In genomic region chr6:79384845-79385244, GRCh38 we compare ENCODE assay signal across 12 cellular contexts.
DNase-seq lines count a peak whose midpoint lies in the region; ATAC-seq lines count a peak whose summit lies in the region.
"Had no signal": no experiment of that assay in that cellular context is flagged by ENCODE, and none has a peak within 500 bp of the region (broad histone marks: within the 10 kb centered on the region; RNA-seq: fewer than 3 reads in every experiment).

No MANE protein-coding gene starts in this region.

- no peaks in the 10 kb centered on the region for H3K4me1 Mint-ChIP-seq in activated T-helper 1 cell treated with anti-CD3 and anti-CD28 coated beads, Interleukin-12 subunit alpha, Interleukin-12 subunit beta, Interleukin-2, Interleukin-4 antibody, amounts not matched to agents 30 ng/mL and 10 ng/mL and 1 ng/mL, durations not matched to agents 14 hours and 24 hours and 36 hours (ENCODE audit: low read depth)

- no peak overlapping the region for H3K27ac Mint-ChIP-seq in activated T-helper 1 cell treated with anti-CD3 and anti-CD28 coated beads, Interleukin-12 subunit alpha, Interleukin-12 subunit beta, Interleukin-2, Interleukin-4 antibody, amounts not matched to agents 30 ng/mL and 10 ng/mL and 1 ng/mL, durations not matched to agents 14 hours and 24 hours and 36 hours

- ATAC-seq in left colon: peak; percentile 43
- ATAC-seq in GM18498 (IDR thresholded peaks at IDR 0.05; ENCODE audit: unreplicated experiment): no peak
- ATAC-seq in HG03196 (IDR thresholded peaks at IDR 0.05; ENCODE audit: unreplicated experiment): no peak
- ATAC-seq: psoas muscle had no signal

- DNase-seq in COLO668 (lab: John Stamatoyannopoulos, UW; ENCODE audit: unreplicated experiment) (peak; percentile 71), NCI-H1417 (lab: John Stamatoyannopoulos, UW) (peak; percentile 78 to 98 (median 88)), NCI-H69 (lab: John Stamatoyannopoulos, UW) (peak; percentile 99), left colon (peak in 1 of 2 donors; percentile 6), OCI-M2 (lab: John Stamatoyannopoulos, UW; ENCODE audit: unreplicated experiment) (no peak)
- no peak for DNase-seq in activated T-helper 1 cell treated with anti-CD3 and anti-CD28 coated beads, Interleukin-12 subunit alpha, Interleukin-12 subunit beta, Interleukin-2, Interleukin-4 antibody, amounts not matched to agents 30 ng/mL and 10 ng/mL and 1 ng/mL, durations not matched to agents 14 hours and 24 hours and 36 hours (ENCODE audit: low spot score)
- DNase-seq: ACHN, amygdala, DND-41, psoas muscle had no signal

- intact Hi-C loops in left colon (cut with DNase I, micrococcal nuclease): no loop called here
- intact Hi-C loops in activated T-helper 1 cell treated with anti-CD3 and anti-CD28 coated beads, Interleukin-12 subunit alpha, Interleukin-12 subunit beta, Interleukin-2, Interleukin-4 antibody, amounts not matched to agents 30 ng/mL and 10 ng/mL and 1 ng/mL, durations not matched to agents 14 hours and 24 hours and 36 hours (cut with micrococcal nuclease): no loop called here

- no peak overlapping the region for H3K4me3 Mint-ChIP-seq in activated T-helper 1 cell treated with anti-CD3 and anti-CD28 coated beads, Interleukin-12 subunit alpha, Interleukin-12 subunit beta, Interleukin-2, Interleukin-4 antibody, amounts not matched to agents 30 ng/mL and 10 ng/mL and 1 ng/mL, durations not matched to agents 14 hours and 24 hours and 36 hours

- no peaks in the 10 kb centered on the region for H3K27me3 Mint-ChIP-seq in activated T-helper 1 cell treated with anti-CD3 and anti-CD28 coated beads, Interleukin-12 subunit alpha, Interleukin-12 subunit beta, Interleukin-2, Interleukin-4 antibody, amounts not matched to agents 30 ng/mL and 10 ng/mL and 1 ng/mL, durations not matched to agents 14 hours and 24 hours and 36 hours (ENCODE audit: insufficient read depth)

- H3K9me3 Mint-ChIP-seq in activated T-helper 1 cell treated with anti-CD3 and anti-CD28 coated beads, Interleukin-12 subunit alpha, Interleukin-12 subunit beta, Interleukin-2, Interleukin-4 antibody, amounts not matched to agents 30 ng/mL and 10 ng/mL and 1 ng/mL, durations not matched to agents 14 hours and 24 hours and 36 hours: peaks cover 4% of the 10 kb centered on the region

- no peaks in the 10 kb centered on the region for H3K36me3 Mint-ChIP-seq in activated T-helper 1 cell treated with anti-CD3 and anti-CD28 coated beads, Interleukin-12 subunit alpha, Interleukin-12 subunit beta, Interleukin-2, Interleukin-4 antibody, amounts not matched to agents 30 ng/mL and 10 ng/mL and 1 ng/mL, durations not matched to agents 14 hours and 24 hours and 36 hours (ENCODE audit: low read depth)

Comparison
In these comparisons a context has a peak if more than half of its experiments do, and no peak if none do; other contexts are left out.
1. DNase-seq: peak in COLO668 (single experiment), NCI-H1417 (3 of 3) and NCI-H69 (single experiment); none in activated T-helper 1 cell treated with anti-CD3 and anti-CD28 coated beads, Interleukin-12 subunit alpha, Interleukin-12 subunit beta, Interleukin-2, Interleukin-4 antibody, amounts not matched to agents 30 ng/mL and 10 ng/mL and 1 ng/mL, durations not matched to agents 14 hours and 24 hours and 36 hours (single experiment) and OCI-M2 (single experiment).